Comparison of ENCODE assay signal across 29 cellular contexts in genomic region chr3:39278616-39278935, GRCh38. TPM values are rescaled to one million over a fixed set of nuclear protein-coding genes. Genes with fewer than 3 reads are reported as not detected.
DNase-seq lines count a peak whose midpoint lies in the region; ATAC-seq and TF ChIP-seq lines count a peak whose summit lies in the region.
"Had no signal": no experiment of that assay in that cellular context is flagged by ENCODE, and none has a peak within 500 bp of the region (broad histone marks: within the 10 kb centered on the region; RNA-seq: fewer than 3 reads in every experiment).

No MANE protein-coding gene starts in this region.

- peaks cover 0 to 3% (median 0%) of the 10 kb centered on the region in 7 donors for H3K9me3 Mint-ChIP-seq in CD14-positive monocyte
- H3K9me3 Mint-ChIP-seq in natural killer cell treated with Interleukin-12 subunit alpha and Interleukin-12 subunit beta and Interleukin-15 and Interleukin-18, amount 100 ng/mL, for 72 hours = no peaks in the 10 kb centered on the region
- H3K9me3 Mint-ChIP-seq: activated naive CD4-positive, alpha-beta T cell treated with anti-CD3 and anti-CD28 coated beads for 36 hours; IgD-negative memory B cell had no signal

- H3K4me1 Mint-ChIP-seq in CD14-positive monocyte = peaks cover 87% of the 10 kb centered on the region
- H3K4me1 Mint-ChIP-seq in natural killer cell treated with Interleukin-12 subunit alpha and Interleukin-12 subunit beta and Interleukin-15 and Interleukin-18, amount 100 ng/mL, for 72 hours (ENCODE audit: low read depth in 2 of 2) = peaks cover 79 to 84% of the 10 kb centered on the region in 2 donors

- H3K36me3 Mint-ChIP-seq in CD14-positive monocyte = peaks cover 30 to 49% of the 10 kb centered on the region in 2 donors
- no peaks in the 10 kb centered on the region for H3K36me3 Mint-ChIP-seq in natural killer cell treated with Interleukin-12 subunit alpha and Interleukin-12 subunit beta and Interleukin-15 and Interleukin-18, amount 100 ng/mL, for 72 hours

- H3K4me3 ChIP-seq in AG10803 (ENCODE audit: low read length) = no peak overlapping the region
- H3K4me3 ChIP-seq: Peyer's patch, thoracic aorta, vagina had no signal

- peak overlapping the region; percentile 95 to 100 for H3K4me3 Mint-ChIP-seq in CD14-positive monocyte
- H3K4me3 Mint-ChIP-seq in natural killer cell treated with Interleukin-12 subunit alpha and Interleukin-12 subunit beta and Interleukin-15 and Interleukin-18, amount 100 ng/mL, for 72 hours = peak overlapping the region; percentile 94
- H3K4me3 Mint-ChIP-seq: activated naive CD4-positive, alpha-beta T cell treated with anti-CD3 and anti-CD28 coated beads for 36 hours had no signal

- TF ChIP-seq CTCF in AG10803 (conservative IDR thresholded peaks at IDR 0.05; ENCODE audit: low read length) (no peak), CD14-positive monocyte (IDR thresholded peaks at IDR 0.05) (no peak)

- H3K27ac Mint-ChIP-seq in CD14-positive monocyte = peak overlapping the region in 6 of 7 donors; percentile 82 to 92 (median 88)
- H3K27ac Mint-ChIP-seq in natural killer cell treated with Interleukin-12 subunit alpha and Interleukin-12 subunit beta and Interleukin-15 and Interleukin-18, amount 100 ng/mL, for 72 hours = peak overlapping the region; percentile 94 to 97
- H3K27ac Mint-ChIP-seq: activated naive CD4-positive, alpha-beta T cell treated with anti-CD3 and anti-CD28 coated beads for 36 hours; IgD-negative memory B cell had no signal

- intact Hi-C loops in CD14-positive monocyte (cut with micrococcal nuclease) = no loop called here

- no peak for ATAC-seq in natural killer cell treated with Interleukin-12 subunit alpha and Interleukin-12 subunit beta and Interleukin-15 and Interleukin-18, amount 100 ng/mL, for 72 hours
- no peak for ATAC-seq in HG02798 (IDR thresholded peaks at IDR 0.05; ENCODE audit: poor library complexity, unreplicated experiment)
- ATAC-seq: left lobe of liver; stimulated activated naive CD8-positive, alpha-beta T cell treated with anti-CD3 and anti-CD28 coated beads, Interleukin-15, Interleukin-2, amounts not matched to agents 100 U/mL and 50 U/mL, for 24 hours had no signal

- H3K27me3 Mint-ChIP-seq in CD14-positive monocyte (ENCODE audit: low read depth in 3 of 3) = peaks cover 0 to 2% (median 0%) of the 10 kb centered on the region in 3 donors
- no peaks in the 10 kb centered on the region for H3K27me3 Mint-ChIP-seq in natural killer cell treated with Interleukin-12 subunit alpha and Interleukin-12 subunit beta and Interleukin-15 and Interleukin-18, amount 100 ng/mL, for 72 hours
- H3K27me3 Mint-ChIP-seq: IgD-negative memory B cell had no signal

- peak; percentile 36 for DNase-seq in AG10803 (ENCODE audit: low read depth)
- DNase-seq in CD14-positive monocyte (ENCODE audit: low spot score) = no peak
- DNase-seq in dedifferentiated amniotic fluid mesenchymal stem cell (ENCODE audit: extremely low spot score) = peak; percentile 57
- no peak for DNase-seq in natural killer cell treated with Interleukin-12 subunit alpha and Interleukin-12 subunit beta and Interleukin-15 and Interleukin-18, amount 100 ng/mL, for 72 hours (ENCODE audit: low spot score)
- no peak for DNase-seq in NOMO-1 treated with DMSO at 0.1 percent for 48 hours (lab: John Stamatoyannopoulos, UW; ENCODE audit: unreplicated experiment)
- DNase-seq in NAMALWA (ENCODE audit: low spot score) = no peak
- DNase-seq: activated CD4-positive, alpha-beta T cell treated with anti-CD3 and anti-CD28 coated beads for 4 hours; activated naive CD4-positive, alpha-beta T cell treated with anti-CD3 and anti-CD28 coated beads for 36 hours; amniotic stem cell; Calu3; DND-41; effector CD8-positive, alpha-beta T cell; mesenchymal stem cell; NCI-H1694; NCI-H446 treated with DMSO at 0.1 percent for 48 hours; NCI-H774; Peyer's patch; small intestine; stimulated activated naive CD8-positive, alpha-beta T cell treated with anti-CD3 and anti-CD28 coated beads, Interleukin-15, Interleukin-2, amounts not matched to agents 100 U/mL and 50 U/mL, for 24 hours; SW 1271; T-helper 9 cell; WERI-Rb-1 had no signal

RNA-seq across cellular contexts. Expression of gene CX3CR1, which starts 1.3 kb away (rescaled TPM):
- 100 to 1,000 TPM; 184 to 405 TPM for polyA plus RNA-seq in CD14-positive monocyte
- 10 to 100 TPM in 1 of 2 donors, 1 to 10 TPM in 1; 5.8 to 18.4 TPM for total RNA-seq in natural killer cell treated with Interleukin-12 subunit alpha and Interleukin-12 subunit beta and Interleukin-15 and Interleukin-18, amount 100 ng/mL, for 72 hours
- total RNA-seq: activated naive CD4-positive, alpha-beta T cell treated with anti-CD3 and anti-CD28 coated beads for 36 hours; Calu3; epithelial cell of proximal tubule; HT-29; Peyer's patch; vagina had no signal

RNA-seq across cellular contexts. Expression of gene CCR8, which starts 50.9 kb away (rescaled TPM):
- polyA plus RNA-seq in CD14-positive monocyte = not detected
- under 1 TPM in 1 of 2 donors, not detected in 1; 0.45 TPM for total RNA-seq in natural killer cell treated with Interleukin-12 subunit alpha and Interleukin-12 subunit beta and Interleukin-15 and Interleukin-18, amount 100 ng/mL, for 72 hours
- total RNA-seq: activated naive CD4-positive, alpha-beta T cell treated with anti-CD3 and anti-CD28 coated beads for 36 hours; Calu3; epithelial cell of proximal tubule; HT-29; left lobe of liver; Peyer's patch; thoracic aorta; vagina had no signal
- polyA plus RNA-seq: IgD-negative memory B cell, small intestine had no signal

Comparison
In these comparisons a context has a peak if more than half of its experiments do, and no peak if none do; other contexts are left out.
1. DNase-seq: peak in AG10803 (single experiment) and dedifferentiated amniotic fluid mesenchymal stem cell (single experiment); none in CD14-positive monocyte (single experiment), natural killer cell treated with Interleukin-12 subunit alpha and Interleukin-12 subunit beta and Interleukin-15 and Interleukin-18, amount 100 ng/mL, for 72 hours (single experiment), NOMO-1 treated with DMSO at 0.1 percent for 48 hours (single experiment) and NAMALWA (single experiment).